8 cellular contexts compared by ENCODE assay signal in the genomic region with DNA sequence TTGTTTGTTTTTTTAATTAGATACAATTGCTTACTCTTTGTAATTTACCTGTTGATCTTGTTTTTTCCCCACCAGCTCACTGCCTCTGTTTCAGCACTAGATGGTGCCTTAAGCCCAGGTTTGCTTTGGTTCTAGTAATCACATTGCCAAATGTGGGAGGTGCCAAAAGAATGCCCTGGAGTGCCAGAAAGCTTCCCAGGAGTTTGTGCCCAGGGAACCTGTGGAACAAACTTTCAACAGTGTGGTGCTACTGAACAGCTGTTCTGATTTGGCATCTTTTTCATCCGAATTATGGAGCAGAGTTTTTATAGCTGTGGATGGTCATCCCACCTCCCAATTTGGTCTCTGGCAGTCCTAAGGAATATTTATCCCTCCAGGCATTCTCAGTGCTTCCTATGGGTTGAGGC.
A peak's percentile ranks its signal among the peaks of the same experiment; 100 is the strongest.
DNase-seq lines count a peak whose midpoint lies in the region; ATAC-seq and TF ChIP-seq lines count a peak whose summit lies in the region.

No MANE protein-coding gene starts in this region.

- peaks cover 52% of the 10 kb centered on the region for H3K4me1 Mint-ChIP-seq in HFFc6 (ENCODE audit: low read depth)

- TF ChIP-seq CTCF in HFFc6 (IDR thresholded peaks at IDR 0.05) = peak; percentile 87
- TF ChIP-seq CTCF in tibial artery (IDR thresholded peaks at IDR 0.05) = no peak
- no peak for TF ChIP-seq CTCF in GM13976 (IDR thresholded peaks at IDR 0.05; ENCODE audit: borderline replicate concordance, control extremely low read depth, extremely low read depth, insufficient read depth, missing control alignments)

- DNase-seq in ACHN = peak; percentile 33
- DNase-seq in HFFc6 = peak; percentile 87
- peak; percentile 58 for DNase-seq in SW480 (ENCODE audit: low spot score)
- peak; percentile 48 for DNase-seq in iPS DF 19.7 (ENCODE audit: low read depth, low spot score)
- DNase-seq in tibial artery = no peak
- no peak for DNase-seq in GM13976 (ENCODE audit: low spot score)

- intact Hi-C loops in tibial artery (cut with DNase I; ENCODE audit: low total_unique reads) = no loop called here

- no peak overlapping the region for H3K27ac ChIP-seq in tibial artery

- peak overlapping the region; percentile 73 for H3K27ac Mint-ChIP-seq in HFFc6

- H3K36me3 Mint-ChIP-seq in HFFc6 (ENCODE audit: low read depth) = peaks cover 10% of the 10 kb centered on the region; the same call in 1 of the 2 replicates

- no peaks in the 10 kb centered on the region for H3K36me3 ChIP-seq in tibial artery

- H3K9me3 Mint-ChIP-seq in HFFc6 = no peaks in the 10 kb centered on the region

- H3K4me3 ChIP-seq in tibial artery = no peak overlapping the region

- H3K4me1 ChIP-seq in tibial artery = no peaks in the 10 kb centered on the region

- peak overlapping the region; percentile 59 for H3K4me3 Mint-ChIP-seq in HFFc6

- in situ Hi-C loops in ACHN (cut with HindIII; ENCODE audit: low pct_ligation_motif_present, low pct_unique_long_range_greater_than_20kb, low sequenced_read_pairs) (no loop called here), GM13976 (cut with MboI; ENCODE audit: low sequenced_read_pairs, unreplicated experiment) (no loop called here)

- no peak for ATAC-seq in GM18909 (IDR thresholded peaks at IDR 0.05; ENCODE audit: poor library complexity, unreplicated experiment)
- ATAC-seq in esophagus mucosa = no peak

- no peaks in the 10 kb centered on the region for H3K27me3 ChIP-seq in tibial artery

- H3K9me3 ChIP-seq in tibial artery = no peaks in the 10 kb centered on the region

- H3K27me3 Mint-ChIP-seq in HFFc6 (ENCODE audit: insufficient read depth) = no peaks in the 10 kb centered on the region

Comparison
In these comparisons a context has a peak if more than half of its experiments do, and no peak if none do; other contexts are left out.
1. DNase-seq: peak in ACHN (single experiment), HFFc6 (single experiment), SW480 (single experiment) and iPS DF 19.7 (single experiment); none in tibial artery (0 of 2) and GM13976 (single experiment).